ENCODE assay signal across 16 cellular contexts in genomic region chr7:8114175-8114574, GRCh38.
DNase-seq lines count a peak whose midpoint lies in the region; ATAC-seq and TF ChIP-seq lines count a peak whose summit lies in the region.
"Had no signal": no experiment of that assay in that cellular context is flagged by ENCODE, and none has a peak within 500 bp of the region (broad histone marks: within the 10 kb centered on the region; RNA-seq: fewer than 3 reads in every experiment).

No MANE protein-coding gene starts in this region.

- no peaks in the 10 kb centered on the region for H3K27me3 Mint-ChIP-seq in activated CD4-positive, alpha-beta T cell treated with anti-CD3 and anti-CD28 coated beads, Interleukin-2, amount 10 ng/mL, durations not matched to agents 7 days and 5 days
- no peaks in the 10 kb centered on the region for H3K27me3 Mint-ChIP-seq in naive thymus-derived CD8-positive, alpha-beta T cell
- H3K27me3 Mint-ChIP-seq: stimulated activated naive CD8-positive, alpha-beta T cell treated with anti-CD3 and anti-CD28 coated beads, Interleukin-15, Interleukin-2, amounts not matched to agents 100 ng/mL and 50 ng/mL, for 24 hours had no signal

- TF ChIP-seq CTCF in GM20000 (IDR thresholded peaks at IDR 0.05; ENCODE audit: extremely low read depth, missing control alignments), result no peak
- no peak for TF ChIP-seq CTCF in Loucy (conservative IDR thresholded peaks at IDR 0.05; ENCODE audit: low read length)

- H3K36me3 ChIP-seq in Loucy (ENCODE audit: insufficient read depth, low read length), result no peaks in the 10 kb centered on the region
- H3K36me3 ChIP-seq: gastroesophageal sphincter, HAP-1, ovary had no signal

- POLR2A ChIA-PET in activated CD4-positive, alpha-beta T cell treated with anti-CD3 and anti-CD28 coated beads, Interleukin-2, amount 10 ng/mL, durations not matched to agents 7 days and 5 days (lab: Charles Lee), result no interaction called here
- POLR2A ChIA-PET in naive thymus-derived CD8-positive, alpha-beta T cell (lab: Charles Lee), result no interaction called here

- H3K4me3 ChIP-seq in Loucy (ENCODE audit: low read length, poor library complexity, severe bottlenecking), result peak overlapping the region; percentile 36
- H3K4me3 ChIP-seq: dorsolateral prefrontal cortex, gastroesophageal sphincter, HAP-1, ovary had no signal

- peaks cover 10% of the 10 kb centered on the region for H3F3A ChIP-seq in Loucy (ENCODE audit: low read depth)

- no peak overlapping the region for H3K4me3 Mint-ChIP-seq in activated CD4-positive, alpha-beta T cell treated with anti-CD3 and anti-CD28 coated beads, Interleukin-2, amount 10 ng/mL, durations not matched to agents 7 days and 5 days
- peak overlapping the region in 8 of 10 donors; percentile 27 to 67 (median 53) for H3K4me3 Mint-ChIP-seq in naive thymus-derived CD8-positive, alpha-beta T cell

- no peaks in the 10 kb centered on the region for H4K20me1 ChIP-seq in Loucy (ENCODE audit: insufficient read depth, low read length, poor library complexity, severe bottlenecking)

- CTCF ChIA-PET in activated CD4-positive, alpha-beta T cell treated with anti-CD3 and anti-CD28 coated beads, Interleukin-2, amount 10 ng/mL, durations not matched to agents 7 days and 5 days (lab: Charles Lee), result interaction anchor here (0.7 to 1.0 kb wide), 2 partner anchors 8 to 18 kb away, joined by 3 read pairs; no protein-coding TSS in a partner anchor

- peaks cover 56% of the 10 kb centered on the region for H3K4me1 ChIP-seq in Loucy (ENCODE audit: insufficient read depth, low read length, poor library complexity, severe bottlenecking)
- H3K4me1 ChIP-seq: gastroesophageal sphincter, HAP-1 had no signal

- no peak for DNase-seq in activated CD4-positive, alpha-beta T cell treated with anti-CD3 and anti-CD28 coated beads, Interleukin-2, amount 10 ng/mL, durations not matched to agents 7 days and 5 days
- DNase-seq in activated CD4-positive, alpha-beta T cell treated with anti-CD3 and anti-CD28 coated beads for 4 hours, result no peak
- peak; percentile 55 for DNase-seq in GM20000 (ENCODE audit: low spot score)
- no peak for DNase-seq in naive thymus-derived CD8-positive, alpha-beta T cell
- no peak for DNase-seq in mucosa of gallbladder (ENCODE audit: low spot score)
- no peak for DNase-seq in SIG-M5 (lab: John Stamatoyannopoulos, UW)
- DNase-seq in SIG-M5 treated with dmso at 0.1 percent for 504 hours (lab: John Stamatoyannopoulos, UW; ENCODE audit: unreplicated experiment), result no peak
- DNase-seq: 8988T, DMS 273 treated with DMSO at 0.1 percent for 48 hours, dorsolateral prefrontal cortex, NCI-H524 treated with DMSO at 0.1 percent for 48 hours, ovary had no signal

- H3K4me1 Mint-ChIP-seq in activated CD4-positive, alpha-beta T cell treated with anti-CD3 and anti-CD28 coated beads, Interleukin-2, amount 10 ng/mL, durations not matched to agents 7 days and 5 days, result peaks cover 52% of the 10 kb centered on the region
- peaks cover 25 to 55% (median 39%) of the 10 kb centered on the region in 4 donors for H3K4me1 Mint-ChIP-seq in naive thymus-derived CD8-positive, alpha-beta T cell

- peaks cover 5% of the 10 kb centered on the region; the same call in 1 of the 2 replicates for H3K9me3 ChIP-seq in Loucy (ENCODE audit: insufficient read depth, low read depth, low read length)
- H3K9me3 ChIP-seq: gastroesophageal sphincter, HAP-1, ovary had no signal

- peaks cover 10% of the 10 kb centered on the region for H3K36me3 Mint-ChIP-seq in activated CD4-positive, alpha-beta T cell treated with anti-CD3 and anti-CD28 coated beads, Interleukin-2, amount 10 ng/mL, durations not matched to agents 7 days and 5 days (ENCODE audit: low read depth)
- H3K36me3 Mint-ChIP-seq in naive thymus-derived CD8-positive, alpha-beta T cell, result peaks cover 0 to 2% (median 0%) of the 10 kb centered on the region in 3 donors

- no peaks in the 10 kb centered on the region for H3K9me2 ChIP-seq in Loucy (replicated peaks; ENCODE audit: low read depth, low read length)

- no peak overlapping the region for H2AFZ ChIP-seq in Loucy (ENCODE audit: low read length)

- ATAC-seq in naive thymus-derived CD8-positive, alpha-beta T cell, result peak in 1 of 2 donors; percentile 45
- ATAC-seq: gastroesophageal sphincter had no signal

- H3K27ac Mint-ChIP-seq in activated CD4-positive, alpha-beta T cell treated with anti-CD3 and anti-CD28 coated beads, Interleukin-2, amount 10 ng/mL, durations not matched to agents 7 days and 5 days, result peak overlapping the region; percentile 28
- peak overlapping the region in 9 of 10 donors; percentile 21 to 91 (median 89) for H3K27ac Mint-ChIP-seq in naive thymus-derived CD8-positive, alpha-beta T cell
- H3K27ac Mint-ChIP-seq: stimulated activated naive CD8-positive, alpha-beta T cell treated with anti-CD3 and anti-CD28 coated beads, Interleukin-15, Interleukin-2, amounts not matched to agents 100 ng/mL and 50 ng/mL, for 24 hours had no signal

- H3K9me3 Mint-ChIP-seq in activated CD4-positive, alpha-beta T cell treated with anti-CD3 and anti-CD28 coated beads, Interleukin-2, amount 10 ng/mL, durations not matched to agents 7 days and 5 days, result peaks cover 17% of the 10 kb centered on the region
- H3K9me3 Mint-ChIP-seq in naive thymus-derived CD8-positive, alpha-beta T cell, result peaks cover 0 to 10% (median 2%) of the 10 kb centered on the region in 9 donors

- H3K79me2 ChIP-seq in Loucy (ENCODE audit: insufficient read depth, low read length), result no peaks in the 10 kb centered on the region

- H3K4me2 ChIP-seq in Loucy (ENCODE audit: low read depth, low read length, poor library complexity, severe bottlenecking), result peak overlapping the region; percentile 67

- no peaks in the 10 kb centered on the region for H3K27me3 ChIP-seq in Loucy (ENCODE audit: insufficient read depth, low read length, poor library complexity, severe bottlenecking)
- H3K27me3 ChIP-seq: dorsolateral prefrontal cortex, gastroesophageal sphincter, ovary had no signal

- no peak overlapping the region for H3K9ac ChIP-seq in Loucy (ENCODE audit: low read depth, low read length, poor library complexity, severe bottlenecking)
